In the genomic region with DNA sequence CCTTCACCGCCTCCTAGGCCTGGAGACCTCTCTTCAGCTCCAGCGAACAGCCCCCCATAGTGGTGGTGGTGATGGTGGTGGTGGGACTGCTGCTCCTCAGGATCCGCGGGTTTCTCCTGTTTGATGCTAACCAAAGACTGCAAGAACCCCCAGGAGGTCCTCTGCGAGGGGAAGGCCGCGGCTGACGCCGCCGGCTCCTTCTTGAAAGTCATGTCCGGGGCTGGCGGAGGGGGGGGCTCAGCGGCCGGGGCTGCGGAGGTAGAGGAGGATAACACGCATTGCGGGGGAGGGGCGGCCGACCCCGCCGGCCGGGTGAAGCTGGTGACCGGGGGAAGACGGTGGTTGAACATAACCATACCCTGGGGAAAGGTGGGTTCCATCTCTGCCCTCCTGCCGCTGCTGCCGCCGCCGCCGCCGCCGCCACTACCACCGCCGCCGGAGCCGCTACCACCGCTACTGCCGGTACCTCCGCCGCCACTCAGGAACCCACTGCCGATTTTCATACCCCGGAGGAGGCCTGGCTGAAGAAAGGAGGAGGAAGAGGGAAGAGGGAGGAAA, we compare ENCODE assay signal across 8 cellular contexts. TPM values are rescaled to one million over a fixed set of nuclear protein-coding genes. Genes with fewer than 3 reads are reported as not detected.
DNase-seq lines count a peak whose midpoint lies in the region; ATAC-seq and TF ChIP-seq lines count a peak whose summit lies in the region.

No MANE protein-coding gene starts in this region.

- peak overlapping the region; percentile 95 for H3K27ac Mint-ChIP-seq in activated B cell treated with CpG ODN at 0.5 μM for 24 hours

- H3K27me3 Mint-ChIP-seq in activated B cell treated with CpG ODN at 0.5 μM for 24 hours = no peaks in the 10 kb centered on the region

- POLR2A ChIA-PET in activated B cell treated with CpG ODN at 0.5 μM for 24 hours (lab: Charles Lee) = interaction anchor here (1.0 to 1.7 kb wide), 4 partner anchors 8 to 104 kb away, joined by 3 to 8 read pairs (median 4); no protein-coding TSS in a partner anchor

- H3K9me3 ChIP-seq in mucosa of descending colon = no peaks in the 10 kb centered on the region

- CTCF ChIA-PET in activated B cell treated with CpG ODN at 0.5 μM for 24 hours (lab: Charles Lee) = interaction anchor here (1.0 kb wide), 1 partner anchor 102 kb away, joined by 3 read pairs; no protein-coding TSS in a partner anchor

- peaks cover 51% of the 10 kb centered on the region for H3K4me1 Mint-ChIP-seq in activated B cell treated with CpG ODN at 0.5 μM for 24 hours

- TF ChIP-seq CTCF in activated B cell treated with CpG ODN at 0.5 μM for 24 hours (IDR thresholded peaks at IDR 0.05) = no peak
- no peak for TF ChIP-seq CTCF in mucosa of descending colon (IDR thresholded peaks at IDR 0.05)

- H3K4me3 ChIP-seq in mucosa of descending colon = peak overlapping the region; percentile 95

- DNase-seq in activated T-cell treated with anti-CD3 and anti-CD28 coated beads for 1 hour (ENCODE audit: low read depth) (peak; percentile 19), activated B cell treated with CpG ODN at 0.5 μM for 24 hours (peak; percentile 39), mucosa of descending colon (peak; percentile 42 to 74 (median 62)), epidermal melanocyte (ENCODE audit: insufficient read length, low spot score) (no peak)
- no peak for DNase-seq in activated T-cell treated with anti-CD3 and anti-CD28 coated beads, Interleukin-2, amount 50 U/mL, for 1 hour
- DNase-seq in effector CD4-positive, alpha-beta T cell = peak; percentile 18
- peak; percentile 1 to 27 for DNase-seq in stimulated activated CD8-positive, alpha-beta memory T cell treated with anti-CD3 and anti-CD28 coated beads, Interleukin-7, amount 100 ng/mL, for 4 hours (ENCODE audit: low read depth in 2 of 2)

- peak overlapping the region; percentile 97 for H3K4me3 Mint-ChIP-seq in activated B cell treated with CpG ODN at 0.5 μM for 24 hours

- H3K36me3 ChIP-seq in mucosa of descending colon (ENCODE audit: low read depth) = no peaks in the 10 kb centered on the region

- H3K36me3 Mint-ChIP-seq in activated B cell treated with CpG ODN at 0.5 μM for 24 hours (ENCODE audit: low read depth) = peaks cover 53% of the 10 kb centered on the region

- H3K4me1 ChIP-seq in mucosa of descending colon (ENCODE audit: low read depth) = peaks cover 16% of the 10 kb centered on the region

- no peaks in the 10 kb centered on the region for H3K9me3 Mint-ChIP-seq in activated B cell treated with CpG ODN at 0.5 μM for 24 hours

- intact Hi-C loops in activated B cell treated with CpG ODN at 0.5 μM for 24 hours (cut with micrococcal nuclease) = loop anchor here (1.0 to 2.0 kb wide), 4 partner anchors 8 to 270 kb away; no protein-coding TSS in a partner anchor
- intact Hi-C loops in mucosa of descending colon (cut with DNase I, micrococcal nuclease) = no loop called here

- ATAC-seq in HG03097 (IDR thresholded peaks at IDR 0.05; ENCODE audit: low FRiP score, unreplicated experiment) = peak; percentile 13
- peak; percentile 37 for ATAC-seq in activated B cell treated with CpG ODN at 0.5 μM for 24 hours (ENCODE audit: low read depth)
- ATAC-seq in mucosa of descending colon = peak; percentile 50

RNA-seq across cellular contexts. Expression of a gene that starts 0.6 kb away (rescaled TPM):
- total RNA-seq in activated B cell treated with CpG ODN at 0.5 μM for 24 hours (28.2 and 31.2 TPM in 2 replicates), mucosa of descending colon (10 to 100 TPM in 1 of 3 donors, 1 to 10 TPM in 2; 8.4 to 12.3 (median 8.5) TPM)

Comparison
In these comparisons a context has a peak if more than half of its experiments do, and no peak if none do; other contexts are left out.
1. DNase-seq: peak in activated T-cell treated with anti-CD3 and anti-CD28 coated beads for 1 hour (single experiment), activated B cell treated with CpG ODN at 0.5 μM for 24 hours (single experiment), effector CD4-positive, alpha-beta T cell (single experiment), mucosa of descending colon (3 of 3) and stimulated activated CD8-positive, alpha-beta memory T cell treated with anti-CD3 and anti-CD28 coated beads, Interleukin-7, amount 100 ng/mL, for 4 hours (2 of 2); none in activated T-cell treated with anti-CD3 and anti-CD28 coated beads, Interleukin-2, amount 50 U/mL, for 1 hour (single experiment) and epidermal melanocyte (single experiment).
2. Peak in every context shown above with its lines, with median percentiles within 50 percentile points of each other: ATAC-seq.